In genomic region chr4:123785515-123785914, GRCh38 we compare ENCODE assay signal across 12 cellular contexts.
A peak's percentile ranks its signal among the peaks of the same experiment; 100 is the strongest.
DNase-seq lines count a peak whose midpoint lies in the region; ATAC-seq and TF ChIP-seq lines count a peak whose summit lies in the region.
"Had no signal": no experiment of that assay in that cellular context is flagged by ENCODE, and none has a peak within 500 bp of the region (broad histone marks: within the 10 kb centered on the region; RNA-seq: fewer than 3 reads in every experiment).

No MANE protein-coding gene starts in this region.

- peak; percentile 75 to 82 for ATAC-seq in left cardiac atrium

- DNase-seq in AG20443 (ENCODE audit: low spot score) = peak; percentile 90
- DNase-seq in astrocyte of the spinal cord (ENCODE audit: low read depth, low spot score) = peak; percentile 90
- peak; percentile 63 for DNase-seq in left cardiac atrium
- peak; percentile 83 to 89 for DNase-seq in trophoblast cell
- no peak for DNase-seq in endothelial cell (ENCODE audit: low spot score)
- DNase-seq in NCI-H2227 (lab: John Stamatoyannopoulos, UW; ENCODE audit: unreplicated experiment) = no peak
- DNase-seq in NAMALWA (ENCODE audit: low spot score) = no peak
- DNase-seq in occipital lobe (lab: John Stamatoyannopoulos, UW) = no peak
- DNase-seq: activated CD4-positive, alpha-beta T cell treated with anti-CD3 and anti-CD28 coated beads, Interleukin-2, amount 50 U/mL, for 1 hour; NCI-H187; RPMI8226; stimulated activated CD4-positive, alpha-beta T cell treated with anti-CD3 and anti-CD28 coated beads, Interleukin-15, amount 100 ng/mL, for 24 hours had no signal

- H3K36me3 Mint-ChIP-seq in endothelial cell (ENCODE audit: low read depth, unreplicated experiment) = no peaks in the 10 kb centered on the region

- H2BK12ac ChIP-seq in trophoblast cell (ENCODE audit: low read length) = no peak overlapping the region

- H2AFZ ChIP-seq in trophoblast cell (ENCODE audit: insufficient read depth, low read length, poor library complexity) = no peak overlapping the region

- H3K9me3 Mint-ChIP-seq in endothelial cell (ENCODE audit: unreplicated experiment) = no peaks in the 10 kb centered on the region

- no peak for TF ChIP-seq CTCF in astrocyte of the spinal cord (IDR thresholded peaks at IDR 0.05; ENCODE audit: low read depth, low read length)
- no peak for TF ChIP-seq CTCF in endothelial cell (IDR thresholded peaks at IDR 0.05; ENCODE audit: unreplicated experiment)

- no peak overlapping the region for H4K91ac ChIP-seq in trophoblast cell (ENCODE audit: low read depth, low read length)

- H4K8ac ChIP-seq in trophoblast cell (ENCODE audit: low read depth, low read length) = no peak overlapping the region

- H4K12ac ChIP-seq in trophoblast cell (ENCODE audit: low read depth, low read length) = no peak overlapping the region

- H3K4me1 Mint-ChIP-seq in endothelial cell (ENCODE audit: unreplicated experiment) = peaks cover 9% of the 10 kb centered on the region

- H2BK5ac ChIP-seq in trophoblast cell (ENCODE audit: low read depth, low read length, poor library complexity) = no peak overlapping the region

- no peak overlapping the region for H3K4me2 ChIP-seq in trophoblast cell (ENCODE audit: low read length)

- no peak overlapping the region for H3K4ac ChIP-seq in trophoblast cell (ENCODE audit: low read depth, low read length)

- H3K23ac ChIP-seq in trophoblast cell (ENCODE audit: low read length) = no peak overlapping the region

- no peak overlapping the region for H3K27ac ChIP-seq in trophoblast cell (ENCODE audit: low read depth, low read length)

- H3K9me3 ChIP-seq in trophoblast cell (ENCODE audit: insufficient read depth, low read depth, low read length) = no peaks in the 10 kb centered on the region

- H3K4me1 ChIP-seq in trophoblast cell (ENCODE audit: control insufficient read depth in 1 of 2, insufficient read depth in 2 of 2, low read length in 2 of 2) = no peaks in the 10 kb centered on the region

- H3K4me3 Mint-ChIP-seq in endothelial cell (ENCODE audit: unreplicated experiment) = no peak overlapping the region

- H3K36me3 ChIP-seq in trophoblast cell (ENCODE audit: control insufficient read depth in 1 of 2, insufficient read depth in 2 of 2, low read length in 2 of 2) = no peaks in the 10 kb centered on the region

- intact Hi-C loops in left cardiac atrium (cut with DNase I) = loop anchor here in 1 of 2 donors (5.0 kb wide), 1 partner anchor 42 kb away; no protein-coding TSS in a partner anchor

- H3K18ac ChIP-seq in trophoblast cell (ENCODE audit: low read length) = no peak overlapping the region

- no peak overlapping the region for H3K14ac ChIP-seq in trophoblast cell (ENCODE audit: low read length)

- H3K27ac Mint-ChIP-seq in endothelial cell (ENCODE audit: unreplicated experiment) = no peak overlapping the region

- H3K27me3 Mint-ChIP-seq in endothelial cell (ENCODE audit: unreplicated experiment) = no peaks in the 10 kb centered on the region

- H2AK5ac ChIP-seq in trophoblast cell (ENCODE audit: low read length) = no peak overlapping the region

- no CpG with 5 or more reads among the region's 3 CpGs for WGBS in trophoblast cell (ENCODE audit: extremely low coverage, insufficient coverage, insufficient read length)

- in situ Hi-C loops in astrocyte of the spinal cord (cut with HindIII; ENCODE audit: low sequenced_read_pairs) = no loop called here

- H3K27me3 ChIP-seq in trophoblast cell (ENCODE audit: insufficient read depth, low read length) = no peaks in the 10 kb centered on the region

- H3K79me2 ChIP-seq in trophoblast cell (ENCODE audit: control insufficient read depth, insufficient read depth, low read length, poor library complexity) = no peaks in the 10 kb centered on the region

- H2BK120ac ChIP-seq in trophoblast cell (ENCODE audit: insufficient read depth, low read length, poor library complexity) = no peak overlapping the region

- no peak overlapping the region for H3K9ac ChIP-seq in trophoblast cell (ENCODE audit: low read length)

- H3K4me3 ChIP-seq in astrocyte of the spinal cord (ENCODE audit: low read depth, low read length) (no peak overlapping the region), trophoblast cell (ENCODE audit: low read depth, low read length) (no peak overlapping the region)

- H3K79me1 ChIP-seq in trophoblast cell (ENCODE audit: low read length) = no peaks in the 10 kb centered on the region

Comparison
In these comparisons a context has a peak if more than half of its experiments do, and no peak if none do; other contexts are left out.
1. DNase-seq: peak in AG20443 (single experiment), astrocyte of the spinal cord (single experiment), left cardiac atrium (single experiment) and trophoblast cell (2 of 2); none in endothelial cell (single experiment), NCI-H2227 (single experiment), NAMALWA (single experiment) and occipital lobe (single experiment).